13 cellular contexts compared by ENCODE assay signal in the genomic region with DNA sequence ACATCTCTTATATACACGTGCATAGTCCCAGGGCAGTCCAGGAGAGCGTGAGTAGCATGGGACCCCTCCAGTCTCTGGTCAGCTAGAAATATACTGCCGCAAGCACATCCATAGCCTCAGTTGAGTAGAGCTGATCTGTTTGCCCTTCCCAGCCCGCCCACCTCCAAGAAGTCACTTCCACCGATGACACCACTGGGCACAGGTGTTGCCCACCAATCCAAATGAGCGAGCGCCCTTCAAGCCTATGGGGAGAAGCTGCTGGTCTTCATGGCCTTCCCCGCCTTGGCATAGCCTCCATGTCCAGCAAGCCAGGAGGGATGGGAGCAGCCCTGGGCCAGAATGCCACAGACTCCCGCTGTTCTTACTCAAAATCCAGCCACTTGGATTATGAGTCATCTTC. TPM values are rescaled to one million over a fixed set of nuclear protein-coding genes. Genes with fewer than 3 reads are reported as not detected.
DNase-seq lines count a peak whose midpoint lies in the region; TF ChIP-seq lines count a peak whose summit lies in the region.
"Had no signal": no experiment of that assay in that cellular context is flagged by ENCODE, and none has a peak within 500 bp of the region (broad histone marks: within the 10 kb centered on the region; RNA-seq: fewer than 3 reads in every experiment).

No MANE protein-coding gene starts in this region.

- H3K4me3 Mint-ChIP-seq in activated naive CD4-positive, alpha-beta T cell treated with anti-CD3 and anti-CD28 coated beads, Interleukin-2, amount 10 ng/mL, durations not matched to agents 7 days and 5 days, result no peak overlapping the region
- H3K4me3 Mint-ChIP-seq: CD4-positive, alpha-beta T cell had no signal

- CTCF ChIA-PET in activated naive CD4-positive, alpha-beta T cell treated with anti-CD3 and anti-CD28 coated beads, Interleukin-2, amount 10 ng/mL, durations not matched to agents 7 days and 5 days (lab: Charles Lee), result interaction anchor here (0.7 to 4.4 kb wide), 5 partner anchors 12 to 117 kb away, joined by 3 to 23 read pairs (median 3); no protein-coding TSS in a partner anchor

- H3K9me3 Mint-ChIP-seq in activated naive CD4-positive, alpha-beta T cell treated with anti-CD3 and anti-CD28 coated beads, Interleukin-2, amount 10 ng/mL, durations not matched to agents 7 days and 5 days, result no peaks in the 10 kb centered on the region
- H3K9me3 Mint-ChIP-seq: CD4-positive, alpha-beta T cell had no signal

- H3K4me1 ChIP-seq in BE2C, result no peaks in the 10 kb centered on the region
- H3K4me1 ChIP-seq: Caco-2 had no signal

- peaks cover 3% of the 10 kb centered on the region for H3K4me1 Mint-ChIP-seq in activated naive CD4-positive, alpha-beta T cell treated with anti-CD3 and anti-CD28 coated beads, Interleukin-2, amount 10 ng/mL, durations not matched to agents 7 days and 5 days

- no peaks in the 10 kb centered on the region for H3K36me3 Mint-ChIP-seq in activated naive CD4-positive, alpha-beta T cell treated with anti-CD3 and anti-CD28 coated beads, Interleukin-2, amount 10 ng/mL, durations not matched to agents 7 days and 5 days

- H3K27me3 ChIP-seq in BE2C, result peaks cover 3% of the 10 kb centered on the region; the same call in 1 of the 2 replicates

- no peak overlapping the region for H3K27ac Mint-ChIP-seq in activated naive CD4-positive, alpha-beta T cell treated with anti-CD3 and anti-CD28 coated beads, Interleukin-2, amount 10 ng/mL, durations not matched to agents 7 days and 5 days
- H3K27ac Mint-ChIP-seq: CD4-positive, alpha-beta T cell had no signal

- peak; percentile 46 for DNase-seq in A172 (ENCODE audit: low spot score)
- peak; percentile 26 for DNase-seq in M059J (ENCODE audit: low read depth)
- DNase-seq in coronary artery (ENCODE audit: low spot score), result peak; percentile 50
- peak; percentile 71 for DNase-seq in mesenteric fat pad (ENCODE audit: low spot score)
- no peak for DNase-seq in activated naive CD4-positive, alpha-beta T cell treated with anti-CD3 and anti-CD28 coated beads, Interleukin-2, amount 10 ng/mL, durations not matched to agents 7 days and 5 days
- no peak for DNase-seq in BE2C
- no peak for DNase-seq in NCI-H2196 (lab: John Stamatoyannopoulos, UW; ENCODE audit: unreplicated experiment)
- DNase-seq: ACHN; Caco-2; CD4-positive, alpha-beta T cell; GM23248; HCEC 1CT had no signal

- no peak overlapping the region for H3K27ac ChIP-seq in coronary artery
- H3K27ac ChIP-seq: C4-2B, GM23248 had no signal

- TF ChIP-seq CTCF in coronary artery (IDR thresholded peaks at IDR 0.05) (no peak), BE2C (IDR thresholded peaks at IDR 0.05; ENCODE audit: low read depth, low read length) (no peak)

- H3K4me3 ChIP-seq in coronary artery (no peak overlapping the region), BE2C (ENCODE audit: low read depth, low read length) (no peak overlapping the region)
- H3K4me3 ChIP-seq: GM23248 had no signal

- no peaks in the 10 kb centered on the region for H3K36me3 ChIP-seq in BE2C

- H3K27me3 Mint-ChIP-seq in activated naive CD4-positive, alpha-beta T cell treated with anti-CD3 and anti-CD28 coated beads, Interleukin-2, amount 10 ng/mL, durations not matched to agents 7 days and 5 days, result peaks cover 27% of the 10 kb centered on the region

- H3K9me3 ChIP-seq in BE2C, result no peaks in the 10 kb centered on the region
- H3K9me3 ChIP-seq: Caco-2 had no signal

RNA-seq across cellular contexts. Expression of a gene that starts 10.2 kb away (rescaled TPM):
- 9.0 and 9.3 TPM in 2 replicates for total RNA-seq in A172 (2014; rRNA removed; shearing (Covaris generic))
- total RNA-seq in M059J (2014; rRNA removed; shearing (Covaris generic)), result 0.27 and 1.1 TPM in 2 replicates
- total RNA-seq in mesenteric fat pad, result 0.39 TPM
- polyA plus RNA-seq in BE2C (2012; ENCODE audit: insufficient read depth, insufficient read length, low read depth), result 1.4 TPM
- total RNA-seq: CD4-positive, alpha-beta T cell; GM23248 had no signal
- polyA plus RNA-seq: GM23248 had no signal

RNA-seq across cellular contexts. Expression of a gene that starts 16.5 kb away (rescaled TPM):
- total RNA-seq in A172 (2014; rRNA removed; shearing (Covaris generic)), result 0.48 and 2.7 TPM in 2 replicates
- total RNA-seq in M059J (2014; rRNA removed; shearing (Covaris generic)), result not detected in 2 replicates
- 1.4 TPM for total RNA-seq in mesenteric fat pad
- 7.7 TPM for polyA plus RNA-seq in BE2C (2012; ENCODE audit: insufficient read depth, insufficient read length, low read depth)
- total RNA-seq: Caco-2, GM23248 had no signal
- polyA plus RNA-seq: GM23248 had no signal

RNA-seq across cellular contexts. Expression of a gene that starts 30.6 kb away (rescaled TPM):
- 17.1 and 25.6 TPM in 2 replicates for total RNA-seq in A172 (2014; rRNA removed; shearing (Covaris generic))
- 13.6 and 24.5 TPM in 2 replicates for total RNA-seq in M059J (2014; rRNA removed; shearing (Covaris generic))
- total RNA-seq in mesenteric fat pad, result 45.9 TPM
- polyA plus RNA-seq in BE2C (2012; ENCODE audit: insufficient read depth, insufficient read length, low read depth), result 125 TPM

RNA-seq across cellular contexts. Expression of a gene that starts 58.2 kb away (rescaled TPM):
- total RNA-seq in A172 (2014; rRNA removed; shearing (Covaris generic)), result 74.2 and 87.9 TPM in 2 replicates
- 45.8 and 52.7 TPM in 2 replicates for total RNA-seq in M059J (2014; rRNA removed; shearing (Covaris generic))
- total RNA-seq in mesenteric fat pad, result 16.3 TPM
- 46.3 TPM for polyA plus RNA-seq in BE2C (2012; ENCODE audit: insufficient read depth, insufficient read length, low read depth)

Comparison
In these comparisons a context has a peak if more than half of its experiments do, and no peak if none do; other contexts are left out.
1. DNase-seq: peak in A172 (single experiment), M059J (single experiment), coronary artery (single experiment) and mesenteric fat pad (single experiment); none in activated naive CD4-positive, alpha-beta T cell treated with anti-CD3 and anti-CD28 coated beads, Interleukin-2, amount 10 ng/mL, durations not matched to agents 7 days and 5 days (single experiment), BE2C (single experiment) and NCI-H2196 (single experiment).